ENCODE assay signal across 18 cellular contexts in genomic region chrX:48934581-48935331, GRCh38. TPM values are rescaled to one million over a fixed set of nuclear protein-coding genes. Genes with fewer than 3 reads are reported as not detected.
DNase-seq lines count a peak whose midpoint lies in the region; ATAC-seq and TF ChIP-seq lines count a peak whose summit lies in the region.
"Had no signal": no experiment of that assay in that cellular context is flagged by ENCODE, and none has a peak within 500 bp of the region (broad histone marks: within the 10 kb centered on the region; RNA-seq: fewer than 3 reads in every experiment).

No MANE protein-coding gene starts in this region.

- no peaks in the 10 kb centered on the region for H4K20me1 ChIP-seq in KMS-11 (ENCODE audit: insufficient read depth)

- no peaks in the 10 kb centered on the region for H3K9me3 Mint-ChIP-seq in activated CD4-positive, alpha-beta T cell treated with anti-CD3 and anti-CD28 coated beads for 36 hours (ENCODE audit: low read depth)
- H3K9me3 Mint-ChIP-seq in activated T-helper 2 cell treated with anti-CD3 and anti-CD28 coated beads, Interferon-gamma antibody, Interleukin-2, Interleukin-4, amounts not matched to agents 10 μg/mL and 5 μg/mL and 100 μg/mL, durations not matched to agents 14 hours and 24 hours and 36 hours = no peaks in the 10 kb centered on the region
- H3K9me3 Mint-ChIP-seq in natural killer cell treated with Interleukin-12 subunit alpha and Interleukin-12 subunit beta and Interleukin-15 and Interleukin-18, amount 100 ng/mL, for 72 hours = no peaks in the 10 kb centered on the region
- no peaks in the 10 kb centered on the region for H3K9me3 Mint-ChIP-seq in MCF 10A (ENCODE audit: unreplicated experiment)

- peaks cover 59% of the 10 kb centered on the region for H3K36me3 Mint-ChIP-seq in activated CD4-positive, alpha-beta T cell treated with anti-CD3 and anti-CD28 coated beads for 36 hours (ENCODE audit: low read depth)
- H3K36me3 Mint-ChIP-seq in activated T-helper 2 cell treated with anti-CD3 and anti-CD28 coated beads, Interferon-gamma antibody, Interleukin-2, Interleukin-4, amounts not matched to agents 10 μg/mL and 5 μg/mL and 100 μg/mL, durations not matched to agents 14 hours and 24 hours and 36 hours (ENCODE audit: low read depth) = peaks cover 61% of the 10 kb centered on the region
- peaks cover 15% of the 10 kb centered on the region for H3K36me3 Mint-ChIP-seq in natural killer cell treated with Interleukin-12 subunit alpha and Interleukin-12 subunit beta and Interleukin-15 and Interleukin-18, amount 100 ng/mL, for 72 hours
- H3K36me3 Mint-ChIP-seq in MCF 10A (ENCODE audit: insufficient read depth, unreplicated experiment) = peaks cover 62% of the 10 kb centered on the region

- POLR2A ChIA-PET in activated CD4-positive, alpha-beta T cell treated with anti-CD3 and anti-CD28 coated beads for 36 hours (lab: Charles Lee) = interaction anchor here (0.6 to 1.2 kb wide), 4 partner anchors 8 to 23 kb away, joined by 4 to 6 read pairs (median 5); partner anchors contain the start of genes OTUD5 and SLC35A2
- POLR2A ChIA-PET in MCF 10A (lab: Yijun Ruan, JAX) = no interaction called here

- ATAC-seq in activated CD4-positive, alpha-beta T cell treated with anti-CD3 and anti-CD28 coated beads for 36 hours = peak; percentile 6
- ATAC-seq in natural killer cell treated with Interleukin-12 subunit alpha and Interleukin-12 subunit beta and Interleukin-15 and Interleukin-18, amount 100 ng/mL, for 72 hours = no peak
- ATAC-seq in sciatic nerve = no peak
- ATAC-seq: SK-N-SH treated with all-trans-retinoic acid at 6 μM for 48 hours had no signal

- no peaks in the 10 kb centered on the region; the same call in 1 of the 2 replicates for H3K79me2 ChIP-seq in KMS-11 (ENCODE audit: insufficient read depth, low read depth)

- H3K27ac ChIP-seq in KMS-11 = peak overlapping the region; percentile 18; the same call in 1 of the 2 replicates
- H3K27ac ChIP-seq: 22Rv1, PC-9 had no signal

- H3K9ac ChIP-seq in KMS-11 = no peak overlapping the region

- DNase-seq in activated CD4-positive, alpha-beta T cell treated with anti-CD3 and anti-CD28 coated beads for 36 hours = peak; percentile 53
- DNase-seq in activated CD4-positive, alpha-beta T cell treated with anti-CD3 and anti-CD28 coated beads for 4 hours = no peak
- DNase-seq in activated T-helper 2 cell treated with anti-CD3 and anti-CD28 coated beads, Interferon-gamma antibody, Interleukin-2, Interleukin-4, amounts not matched to agents 10 μg/mL and 5 μg/mL and 100 μg/mL, durations not matched to agents 14 hours and 24 hours and 36 hours (ENCODE audit: low spot score) = no peak
- DNase-seq in natural killer cell treated with Interleukin-12 subunit alpha and Interleukin-12 subunit beta and Interleukin-15 and Interleukin-18, amount 100 ng/mL, for 72 hours (ENCODE audit: low spot score) = no peak
- DNase-seq in sciatic nerve (ENCODE audit: low spot score) (no peak), NCI-H226 (no peak), MCF 10A (ENCODE audit: unreplicated experiment) (no peak)
- DNase-seq: activated gamma-delta T cell; COR-L47; effector CD4-positive, alpha-beta T cell; Kasumi-1; NCI-H1436 treated with DMSO at 0.1 percent for 48 hours; NCI-H446 treated with DMSO at 0.1 percent for 48 hours; PC-9; stimulated activated CD4-positive, alpha-beta T cell treated with anti-CD3 and anti-CD28 coated beads, Interleukin-12 subunit alpha, Interleukin-12 subunit beta, amount 100 ng/mL, for 4 hours had no signal

- H3K4me3 Mint-ChIP-seq in activated CD4-positive, alpha-beta T cell treated with anti-CD3 and anti-CD28 coated beads for 36 hours = peak overlapping the region; percentile 67
- H3K4me3 Mint-ChIP-seq in activated T-helper 2 cell treated with anti-CD3 and anti-CD28 coated beads, Interferon-gamma antibody, Interleukin-2, Interleukin-4, amounts not matched to agents 10 μg/mL and 5 μg/mL and 100 μg/mL, durations not matched to agents 14 hours and 24 hours and 36 hours (ENCODE audit: low read depth) = peak overlapping the region; percentile 42
- peak overlapping the region; percentile 84 for H3K4me3 Mint-ChIP-seq in natural killer cell treated with Interleukin-12 subunit alpha and Interleukin-12 subunit beta and Interleukin-15 and Interleukin-18, amount 100 ng/mL, for 72 hours
- H3K4me3 Mint-ChIP-seq in MCF 10A (ENCODE audit: unreplicated experiment) = no peak overlapping the region

- H3K27me3 Mint-ChIP-seq in activated CD4-positive, alpha-beta T cell treated with anti-CD3 and anti-CD28 coated beads for 36 hours = no peaks in the 10 kb centered on the region
- H3K27me3 Mint-ChIP-seq in activated T-helper 2 cell treated with anti-CD3 and anti-CD28 coated beads, Interferon-gamma antibody, Interleukin-2, Interleukin-4, amounts not matched to agents 10 μg/mL and 5 μg/mL and 100 μg/mL, durations not matched to agents 14 hours and 24 hours and 36 hours (ENCODE audit: low read depth) = no peaks in the 10 kb centered on the region
- no peaks in the 10 kb centered on the region for H3K27me3 Mint-ChIP-seq in natural killer cell treated with Interleukin-12 subunit alpha and Interleukin-12 subunit beta and Interleukin-15 and Interleukin-18, amount 100 ng/mL, for 72 hours
- H3K27me3 Mint-ChIP-seq in MCF 10A (ENCODE audit: insufficient read depth, unreplicated experiment) = no peaks in the 10 kb centered on the region

- no peak overlapping the region for H3K4me3 ChIP-seq in KMS-11 (IDR thresholded peaks at IDR 0.05; ENCODE audit: insufficient read depth, low read depth, low read length)
- H3K4me3 ChIP-seq: PC-9 had no signal

- peak overlapping the region; percentile 18; the same call in 1 of the 2 replicates for H3K4me2 ChIP-seq in KMS-11
- H3K4me2 ChIP-seq: PC-9 had no signal

- CTCF ChIA-PET in activated CD4-positive, alpha-beta T cell treated with anti-CD3 and anti-CD28 coated beads for 36 hours (lab: Charles Lee) = interaction anchor here (1.0 kb wide), 1 partner anchor 15 kb away, joined by 5 read pairs; no protein-coding TSS in a partner anchor
- CTCF ChIA-PET in MCF 10A (lab: Yijun Ruan, JAX) = no interaction called here

- H3K4me1 ChIP-seq in KMS-11 (ENCODE audit: low read depth, poor library complexity, severe bottlenecking) = peaks cover 72% of the 10 kb centered on the region

- intact Hi-C loops in activated CD4-positive, alpha-beta T cell treated with anti-CD3 and anti-CD28 coated beads for 36 hours (cut with DNase I, micrococcal nuclease) = loop anchor here in 1 of 2 experiments (5.0 kb wide), 3 partner anchors 197 to 338 kb away; no protein-coding TSS in a partner anchor
- intact Hi-C loops in activated T-helper 2 cell treated with anti-CD3 and anti-CD28 coated beads, Interferon-gamma antibody, Interleukin-2, Interleukin-4, amounts not matched to agents 10 μg/mL and 5 μg/mL and 100 μg/mL, durations not matched to agents 14 hours and 24 hours and 36 hours (cut with micrococcal nuclease) = loop anchor here (5.0 to 10.0 kb wide), 3 partner anchors 220 to 1272 kb away; no protein-coding TSS in a partner anchor
- intact Hi-C loops in sciatic nerve (cut with DNase I) (no loop called here), MCF 10A (cut with micrococcal nuclease) (no loop called here)

- H3K36me3 ChIP-seq in KMS-11 (ENCODE audit: insufficient read depth) = no peaks in the 10 kb centered on the region

- H3K27me3 ChIP-seq in KMS-11 (ENCODE audit: insufficient read depth, low read depth) = no peaks in the 10 kb centered on the region

- peaks cover 64% of the 10 kb centered on the region for H3K4me1 Mint-ChIP-seq in activated CD4-positive, alpha-beta T cell treated with anti-CD3 and anti-CD28 coated beads for 36 hours
- peaks cover 52% of the 10 kb centered on the region for H3K4me1 Mint-ChIP-seq in activated T-helper 2 cell treated with anti-CD3 and anti-CD28 coated beads, Interferon-gamma antibody, Interleukin-2, Interleukin-4, amounts not matched to agents 10 μg/mL and 5 μg/mL and 100 μg/mL, durations not matched to agents 14 hours and 24 hours and 36 hours (ENCODE audit: low read depth)
- peaks cover 60 to 68% of the 10 kb centered on the region in 2 donors for H3K4me1 Mint-ChIP-seq in natural killer cell treated with Interleukin-12 subunit alpha and Interleukin-12 subunit beta and Interleukin-15 and Interleukin-18, amount 100 ng/mL, for 72 hours (ENCODE audit: low read depth in 2 of 2)
- H3K4me1 Mint-ChIP-seq in MCF 10A (ENCODE audit: insufficient read depth, unreplicated experiment) = no peaks in the 10 kb centered on the region

- no peak for TF ChIP-seq CTCF in KMS-11 (conservative IDR thresholded peaks at IDR 0.05; ENCODE audit: low read depth, low read length)
- TF ChIP-seq CTCF in MCF 10A (IDR thresholded peaks at IDR 0.05; ENCODE audit: unreplicated experiment) = no peak

- H3K27ac Mint-ChIP-seq in activated CD4-positive, alpha-beta T cell treated with anti-CD3 and anti-CD28 coated beads for 36 hours = peak overlapping the region; percentile 96
- H3K27ac Mint-ChIP-seq in activated T-helper 2 cell treated with anti-CD3 and anti-CD28 coated beads, Interferon-gamma antibody, Interleukin-2, Interleukin-4, amounts not matched to agents 10 μg/mL and 5 μg/mL and 100 μg/mL, durations not matched to agents 14 hours and 24 hours and 36 hours = peak overlapping the region; percentile 99
- H3K27ac Mint-ChIP-seq in natural killer cell treated with Interleukin-12 subunit alpha and Interleukin-12 subunit beta and Interleukin-15 and Interleukin-18, amount 100 ng/mL, for 72 hours = peak overlapping the region; percentile 90 to 96
- no peak overlapping the region for H3K27ac Mint-ChIP-seq in MCF 10A (ENCODE audit: low read depth, unreplicated experiment)

- no TSS peak for BruUV-seq in MCF 10A (replicated peaks; lab: Mats Ljungman, UMichigan)

- no peak overlapping the region for H2AFZ ChIP-seq in KMS-11 (ENCODE audit: low read depth)
- H2AFZ ChIP-seq: PC-9 had no signal

RNA-seq across cellular contexts. Expression of gene PIM2, which starts 15.9 kb away (rescaled TPM):
- total RNA-seq in activated CD4-positive, alpha-beta T cell treated with anti-CD3 and anti-CD28 coated beads for 36 hours = 100 to 1,000 TPM; 320 TPM
- total RNA-seq in activated T-helper 2 cell treated with anti-CD3 and anti-CD28 coated beads, Interferon-gamma antibody, Interleukin-2, Interleukin-4, amounts not matched to agents 10 μg/mL and 5 μg/mL and 100 μg/mL, durations not matched to agents 14 hours and 24 hours and 36 hours = 313 and 315 TPM in 2 replicates
- total RNA-seq in natural killer cell treated with Interleukin-12 subunit alpha and Interleukin-12 subunit beta and Interleukin-15 and Interleukin-18, amount 100 ng/mL, for 72 hours = 100 to 1,000 TPM; 291 to 478 TPM
- total RNA-seq in sciatic nerve (10.8 TPM), MCF 10A (2022) (8.0 and 9.2 TPM in 2 replicates)

RNA-seq across cellular contexts. Expression of gene OTUD5, which starts 22.7 kb away (rescaled TPM):
- total RNA-seq in activated CD4-positive, alpha-beta T cell treated with anti-CD3 and anti-CD28 coated beads for 36 hours = 10 to 100 TPM; 68.0 to 98.1 TPM
- 73.9 and 77.9 TPM in 2 replicates for total RNA-seq in activated T-helper 2 cell treated with anti-CD3 and anti-CD28 coated beads, Interferon-gamma antibody, Interleukin-2, Interleukin-4, amounts not matched to agents 10 μg/mL and 5 μg/mL and 100 μg/mL, durations not matched to agents 14 hours and 24 hours and 36 hours
- 10 to 100 TPM; 75.8 to 79.9 TPM for total RNA-seq in natural killer cell treated with Interleukin-12 subunit alpha and Interleukin-12 subunit beta and Interleukin-15 and Interleukin-18, amount 100 ng/mL, for 72 hours
- 50.5 TPM for total RNA-seq in sciatic nerve
- 35.1 and 38.7 TPM in 2 replicates for total RNA-seq in MCF 10A (2022)

RNA-seq across cellular contexts. Expression of gene SLC35A2, which starts 23.3 kb away (rescaled TPM):
- total RNA-seq in activated CD4-positive, alpha-beta T cell treated with anti-CD3 and anti-CD28 coated beads for 36 hours = 10 to 100 TPM; 19.7 to 20.3 TPM
- total RNA-seq in activated T-helper 2 cell treated with anti-CD3 and anti-CD28 coated beads, Interferon-gamma antibody, Interleukin-2, Interleukin-4, amounts not matched to agents 10 μg/mL and 5 μg/mL and 100 μg/mL, durations not matched to agents 14 hours and 24 hours and 36 hours = 18.3 and 21.9 TPM in 2 replicates
- 10 to 100 TPM; 25.5 to 26.9 TPM for total RNA-seq in natural killer cell treated with Interleukin-12 subunit alpha and Interleukin-12 subunit beta and Interleukin-15 and Interleukin-18, amount 100 ng/mL, for 72 hours
- 19.2 TPM for total RNA-seq in sciatic nerve
- 38.6 and 43.5 TPM in 2 replicates for total RNA-seq in MCF 10A (2022)

RNA-seq across cellular contexts. Expression of gene KCND1, which starts 36.9 kb away (rescaled TPM):
- 1 to 10 TPM; 2.5 to 2.8 TPM for total RNA-seq in activated CD4-positive, alpha-beta T cell treated with anti-CD3 and anti-CD28 coated beads for 36 hours
- total RNA-seq in activated T-helper 2 cell treated with anti-CD3 and anti-CD28 coated beads, Interferon-gamma antibody, Interleukin-2, Interleukin-4, amounts not matched to agents 10 μg/mL and 5 μg/mL and 100 μg/mL, durations not matched to agents 14 hours and 24 hours and 36 hours = 2.9 and 3.3 TPM in 2 replicates
- 1 to 10 TPM; 3.3 to 6.2 TPM for total RNA-seq in natural killer cell treated with Interleukin-12 subunit alpha and Interleukin-12 subunit beta and Interleukin-15 and Interleukin-18, amount 100 ng/mL, for 72 hours
- total RNA-seq in sciatic nerve (2.5 TPM), MCF 10A (2022) (0.86 and 1.8 TPM in 2 replicates)

RNA-seq across cellular contexts. Expression of gene PQBP1, which starts 37.0 kb away (rescaled TPM):
- total RNA-seq in activated CD4-positive, alpha-beta T cell treated with anti-CD3 and anti-CD28 coated beads for 36 hours = 10 to 100 TPM; 73.4 to 75.3 TPM
- 97.3 and 103 TPM in 2 replicates for total RNA-seq in activated T-helper 2 cell treated with anti-CD3 and anti-CD28 coated beads, Interferon-gamma antibody, Interleukin-2, Interleukin-4, amounts not matched to agents 10 μg/mL and 5 μg/mL and 100 μg/mL, durations not matched to agents 14 hours and 24 hours and 36 hours
- 10 to 100 TPM; 75.3 to 80.8 TPM for total RNA-seq in natural killer cell treated with Interleukin-12 subunit alpha and Interleukin-12 subunit beta and Interleukin-15 and Interleukin-18, amount 100 ng/mL, for 72 hours
- 51.2 TPM for total RNA-seq in sciatic nerve
- total RNA-seq in MCF 10A (2022) = 126 and 150 TPM in 2 replicates

Comparison
In these comparisons a context has a peak if more than half of its experiments do, and no peak if none do; other contexts are left out.
1. RNA of gene PIM2, which starts 15.9 kb away (total RNA-seq): 291 to 478 TPM in natural killer cell treated with Interleukin-12 subunit alpha and Interleukin-12 subunit beta and Interleukin-15 and Interleukin-18, amount 100 ng/mL, for 72 hours, 320 TPM in activated CD4-positive, alpha-beta T cell treated with anti-CD3 and anti-CD28 coated beads for 36 hours and 313 to 315 TPM in activated T-helper 2 cell treated with anti-CD3 and anti-CD28 coated beads, Interferon-gamma antibody, Interleukin-2, Interleukin-4, amounts not matched to agents 10 μg/mL and 5 μg/mL and 100 μg/mL, durations not matched to agents 14 hours and 24 hours and 36 hours; 10.8 TPM in sciatic nerve (single experiment) and 8.0 to 9.2 TPM in MCF 10A; every median in the first group is over 10 times any median in the second.